1 cellular context compared by ENCODE assay signal in the genomic region with DNA sequence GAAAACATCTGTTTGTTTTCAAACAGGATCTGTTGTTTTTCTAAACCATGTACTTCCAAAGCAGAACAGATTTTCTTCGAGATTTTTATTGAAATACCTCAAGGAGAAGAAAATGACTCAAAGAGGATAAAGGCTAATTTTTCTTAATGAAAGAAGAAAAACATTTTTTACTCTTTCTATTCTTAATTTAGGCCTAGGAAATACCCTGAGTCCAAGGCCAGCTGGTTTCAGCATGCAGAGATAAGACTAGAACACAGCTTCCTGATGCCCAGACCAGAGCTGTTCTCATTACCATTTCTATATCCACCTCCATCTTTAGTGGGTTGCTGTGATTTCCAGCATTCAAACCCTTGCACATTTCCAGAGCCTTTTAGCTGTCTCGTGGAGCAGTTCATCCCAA.
TF ChIP-seq lines count a peak whose summit lies in the region.

No MANE protein-coding gene starts in this region.

TF ChIP-seq in GM12878, 131 proteins besides CTCF, POLR2A, EP300 and RAD21 (continued from another document):
- TF ChIP-seq, protein P1, sequence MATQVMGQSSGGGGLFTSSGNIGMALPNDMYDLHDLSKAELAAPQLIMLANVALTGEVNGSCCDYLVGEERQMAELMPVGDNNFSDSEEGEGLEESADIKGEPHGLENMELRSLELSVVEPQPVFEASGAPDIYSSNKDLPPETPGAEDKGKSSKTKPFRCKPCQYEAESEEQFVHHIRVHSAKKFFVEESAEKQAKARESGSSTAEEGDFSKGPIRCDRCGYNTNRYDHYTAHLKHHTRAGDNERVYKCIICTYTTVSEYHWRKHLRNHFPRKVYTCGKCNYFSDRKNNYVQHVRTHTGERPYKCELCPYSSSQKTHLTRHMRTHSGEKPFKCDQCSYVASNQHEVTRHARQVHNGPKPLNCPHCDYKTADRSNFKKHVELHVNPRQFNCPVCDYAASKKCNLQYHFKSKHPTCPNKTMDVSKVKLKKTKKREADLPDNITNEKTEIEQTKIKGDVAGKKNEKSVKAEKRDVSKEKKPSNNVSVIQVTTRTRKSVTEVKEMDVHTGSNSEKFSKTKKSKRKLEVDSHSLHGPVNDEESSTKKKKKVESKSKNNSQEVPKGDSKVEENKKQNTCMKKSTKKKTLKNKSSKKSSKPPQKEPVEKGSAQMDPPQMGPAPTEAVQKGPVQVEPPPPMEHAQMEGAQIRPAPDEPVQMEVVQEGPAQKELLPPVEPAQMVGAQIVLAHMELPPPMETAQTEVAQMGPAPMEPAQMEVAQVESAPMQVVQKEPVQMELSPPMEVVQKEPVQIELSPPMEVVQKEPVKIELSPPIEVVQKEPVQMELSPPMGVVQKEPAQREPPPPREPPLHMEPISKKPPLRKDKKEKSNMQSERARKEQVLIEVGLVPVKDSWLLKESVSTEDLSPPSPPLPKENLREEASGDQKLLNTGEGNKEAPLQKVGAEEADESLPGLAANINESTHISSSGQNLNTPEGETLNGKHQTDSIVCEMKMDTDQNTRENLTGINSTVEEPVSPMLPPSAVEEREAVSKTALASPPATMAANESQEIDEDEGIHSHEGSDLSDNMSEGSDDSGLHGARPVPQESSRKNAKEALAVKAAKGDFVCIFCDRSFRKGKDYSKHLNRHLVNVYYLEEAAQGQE (IDR thresholded peaks at IDR 0.05; ENCODE audit: low read depth, low read length), result no peak
TF ChIP-seq in GM12878: peak in this region for 6.
